Comparison of ENCODE assay signal across 33 cellular contexts in the genomic region with DNA sequence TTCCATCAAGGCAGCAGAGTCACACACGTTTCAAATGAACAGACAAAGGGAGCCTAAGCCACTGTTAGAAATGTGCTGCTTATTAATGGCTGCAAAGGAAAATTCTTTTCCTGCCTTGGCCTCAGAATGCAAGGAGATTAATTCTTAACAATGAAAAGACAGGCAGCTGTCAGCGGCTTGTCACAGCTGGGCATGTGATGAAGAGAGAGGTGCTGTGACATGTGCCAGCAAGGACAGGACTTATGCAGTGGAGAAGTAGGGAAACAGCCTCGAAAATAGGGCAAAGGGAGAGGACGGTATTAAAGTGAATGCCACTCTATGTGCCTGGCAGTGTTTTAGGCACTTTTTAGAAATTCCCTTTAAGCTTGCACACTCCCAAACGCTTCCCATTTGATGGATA.
"Had no signal": no experiment of that assay in that cellular context is flagged by ENCODE, and none has a peak within 500 bp of the region (broad histone marks: within the 10 kb centered on the region; RNA-seq: fewer than 3 reads in every experiment).

No MANE protein-coding gene starts in this region.

- DNase-seq: activated B cell treated with CpG ODN at 0.5 μM for 24 hours; activated CD4-positive, alpha-beta T cell treated with anti-CD3 and anti-CD28 coated beads for 48 hours; activated CD4-positive, alpha-beta T cell treated with anti-CD3 and anti-CD28 coated beads, Interleukin-2, amount 50 U/mL, for 1 hour; activated CD4-positive, alpha-beta T cell treated with anti-CD3 and anti-CD28 coated beads, Interleukin-2, amount 50 U/mL, for 48 hours; activated CD8-positive, alpha-beta memory T cell treated with anti-CD3 and anti-CD28 coated beads for 24 hours; activated CD8-positive, alpha-beta T cell treated with anti-CD3 and anti-CD28 coated beads for 36 hours; activated effector memory CD4-positive, alpha-beta T cell treated with anti-CD3 and anti-CD28 coated beads, Interleukin-2, amount 50 U/mL, for 16 hours; activated naive CD4-positive, alpha-beta T cell treated with anti-CD3 and anti-CD28 coated beads for 36 hours; activated naive CD8-positive, alpha-beta T cell treated with anti-CD3 and anti-CD28 coated beads for 36 hours; activated naive CD8-positive, alpha-beta T cell treated with anti-CD3 and anti-CD28 coated beads, Interleukin-2, amount 50 U/mL, for 24 hours; activated T-cell treated with anti-CD3 and anti-CD28 coated beads, Interleukin-2, amount 50 U/mL, for 4 hours; adrenal gland; amygdala; aorta; body of pancreas; central memory CD4-positive, alpha-beta T cell; cerebellar nuclear complex; colonic mucosa; effector CD8-positive, alpha-beta T cell; esophagus squamous epithelium; foreskin melanocyte; T-helper 1 cell; T-helper 17 cell; T1000; WERI-Rb-1 had no signal

- FAIRE-seq: endometrium, endothelial cell of umbilical vein had no signal

- H3K27ac ChIP-seq: adrenal gland, body of pancreas, colonic mucosa, epithelial cell of prostate, esophagus squamous epithelium, gastroesophageal sphincter, WERI-Rb-1 had no signal

- H3K27me3 Mint-ChIP-seq: activated naive CD8-positive, alpha-beta T cell treated with anti-CD3 and anti-CD28 coated beads, Interleukin-2, amount 50 U/mL, for 24 hours had no signal

- H3K9me3 ChIP-seq: adrenal gland, body of pancreas, colonic mucosa, esophagus squamous epithelium, gastroesophageal sphincter had no signal

- H3K36me3 ChIP-seq: adrenal gland, colonic mucosa, esophagus squamous epithelium, gastroesophageal sphincter, WERI-Rb-1 had no signal

- H3K4me3 Mint-ChIP-seq: activated B cell treated with CpG ODN at 0.5 μM for 24 hours; activated CD8-positive, alpha-beta T cell treated with anti-CD3 and anti-CD28 coated beads for 36 hours; activated naive CD4-positive, alpha-beta T cell treated with anti-CD3 and anti-CD28 coated beads for 36 hours; activated naive CD4-positive, alpha-beta T cell treated with anti-CD3 and anti-CD28 coated beads, Interleukin-2, amount 50 U/mL, for 24 hours; activated naive CD8-positive, alpha-beta T cell treated with anti-CD3 and anti-CD28 coated beads for 36 hours; activated naive CD8-positive, alpha-beta T cell treated with anti-CD3 and anti-CD28 coated beads, Interleukin-2, amount 50 U/mL, for 24 hours; activated T-cell treated with anti-CD3 and anti-CD28 coated beads, Interleukin-2, amount 50 U/mL, for 4 hours; activated T-helper 17 cell treated with anti-CD3 and anti-CD28 coated beads, Interleukin-2, amount 50 U/mL, for 72 hours; T-helper 17 cell; T-helper 2 cell treated with Interferon-gamma antibody and Interleukin-4, amounts not matched to agents 5 μg/mL and 100 μg/mL, for 36 hours had no signal

- H3K27ac Mint-ChIP-seq: activated B cell treated with CpG ODN at 0.5 μM for 24 hours; activated CD8-positive, alpha-beta T cell treated with anti-CD3 and anti-CD28 coated beads for 36 hours; activated naive CD4-positive, alpha-beta T cell treated with anti-CD3 and anti-CD28 coated beads for 36 hours; activated naive CD4-positive, alpha-beta T cell treated with anti-CD3 and anti-CD28 coated beads, Interleukin-2, amount 50 U/mL, for 24 hours; activated naive CD8-positive, alpha-beta T cell treated with anti-CD3 and anti-CD28 coated beads for 36 hours; activated naive CD8-positive, alpha-beta T cell treated with anti-CD3 and anti-CD28 coated beads, Interleukin-2, amount 50 U/mL, for 24 hours; activated T-helper 17 cell treated with anti-CD3 and anti-CD28 coated beads, Interleukin-2, amount 50 U/mL, for 72 hours; T-helper 17 cell; T-helper 2 cell treated with Interferon-gamma antibody and Interleukin-4, amounts not matched to agents 5 μg/mL and 100 μg/mL, for 36 hours had no signal

- ATAC-seq: activated CD4-positive, CD25-positive, alpha-beta regulatory T cell treated with anti-CD3 and anti-CD28 coated beads, Interleukin-2, amount 50 U/mL, for 24 hours; activated CD8-positive, alpha-beta T cell treated with anti-CD3 and anti-CD28 coated beads for 36 hours; activated naive CD8-positive, alpha-beta T cell treated with anti-CD3 and anti-CD28 coated beads, Interleukin-2, amount 50 U/mL, for 24 hours; activated T-cell treated with anti-CD3 and anti-CD28 coated beads, Interleukin-2, amount 50 U/mL, for 4 hours; activated T-helper 17 cell treated with anti-CD3 and anti-CD28 coated beads, Interleukin-2, amount 50 U/mL, for 72 hours; body of pancreas; gastroesophageal sphincter; T-helper 17 cell had no signal

- H3K4me1 ChIP-seq: adrenal gland, colonic mucosa had no signal

- H3K27me3 ChIP-seq: adrenal gland, body of pancreas, colonic mucosa, gastroesophageal sphincter had no signal

- H3K4me3 ChIP-seq: adrenal gland, body of pancreas, colonic mucosa, esophagus squamous epithelium, gastroesophageal sphincter had no signal

- H3K4me1 Mint-ChIP-seq: activated B cell treated with CpG ODN at 0.5 μM for 24 hours; activated naive CD4-positive, alpha-beta T cell treated with anti-CD3 and anti-CD28 coated beads, Interleukin-2, amount 50 U/mL, for 24 hours; activated naive CD8-positive, alpha-beta T cell treated with anti-CD3 and anti-CD28 coated beads for 36 hours; activated naive CD8-positive, alpha-beta T cell treated with anti-CD3 and anti-CD28 coated beads, Interleukin-2, amount 50 U/mL, for 24 hours; activated T-helper 17 cell treated with anti-CD3 and anti-CD28 coated beads, Interleukin-2, amount 50 U/mL, for 72 hours; T-helper 17 cell had no signal

- H3K9me3 Mint-ChIP-seq: activated B cell treated with CpG ODN at 0.5 μM for 24 hours; activated CD8-positive, alpha-beta T cell treated with anti-CD3 and anti-CD28 coated beads for 36 hours; activated naive CD4-positive, alpha-beta T cell treated with anti-CD3 and anti-CD28 coated beads for 36 hours; activated naive CD4-positive, alpha-beta T cell treated with anti-CD3 and anti-CD28 coated beads, Interleukin-2, amount 50 U/mL, for 24 hours; activated naive CD8-positive, alpha-beta T cell treated with anti-CD3 and anti-CD28 coated beads for 36 hours; activated naive CD8-positive, alpha-beta T cell treated with anti-CD3 and anti-CD28 coated beads, Interleukin-2, amount 50 U/mL, for 24 hours; activated T-cell treated with anti-CD3 and anti-CD28 coated beads, Interleukin-2, amount 50 U/mL, for 4 hours; activated T-helper 17 cell treated with anti-CD3 and anti-CD28 coated beads, Interleukin-2, amount 50 U/mL, for 72 hours; T-helper 2 cell treated with Interferon-gamma antibody and Interleukin-4, amounts not matched to agents 5 μg/mL and 100 μg/mL, for 36 hours had no signal

- H3K36me3 Mint-ChIP-seq: activated naive CD4-positive, alpha-beta T cell treated with anti-CD3 and anti-CD28 coated beads, Interleukin-2, amount 50 U/mL, for 24 hours; activated naive CD8-positive, alpha-beta T cell treated with anti-CD3 and anti-CD28 coated beads for 36 hours had no signal
